26 cellular contexts compared by ENCODE assay signal in the genomic region with DNA sequence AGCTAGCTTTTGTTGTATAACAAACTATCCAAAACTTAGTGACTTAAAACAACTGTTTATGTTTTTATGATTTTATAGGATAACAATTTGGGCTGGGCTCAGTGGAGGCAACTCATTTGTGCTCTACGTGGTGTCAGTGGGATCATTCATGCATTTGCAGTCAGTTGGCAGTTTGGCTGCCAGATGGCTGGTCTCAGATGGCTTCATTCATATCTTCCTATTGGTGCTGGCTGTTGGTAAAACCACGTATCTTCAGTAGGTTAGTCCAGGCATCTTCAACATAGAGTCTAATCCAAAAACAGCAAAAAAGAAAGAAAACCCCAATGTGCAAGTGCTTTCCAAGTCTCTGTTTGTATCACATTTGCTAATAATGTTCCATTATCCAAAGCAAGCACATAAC. TPM values are rescaled to one million over a fixed set of nuclear protein-coding genes. Genes with fewer than 3 reads are reported as not detected.
DNase-seq lines count a peak whose midpoint lies in the region; ATAC-seq, FAIRE-seq and TF ChIP-seq lines count a peak whose summit lies in the region.
"Had no signal": no experiment of that assay in that cellular context is flagged by ENCODE, and none has a peak within 500 bp of the region (broad histone marks: within the 10 kb centered on the region; RNA-seq: fewer than 3 reads in every experiment).

No MANE protein-coding gene starts in this region.

- SMC1A ChIA-PET in GM12878 (lab: Charles Lee; ENCODE audit: uncharacterized antibody, unreplicated experiment) = interaction anchor here (0.7 to 1.2 kb wide), 3 partner anchors 13 to 129 kb away, joined by 3 read pairs; no protein-coding TSS in a partner anchor

- peak; percentile 43 for ATAC-seq in GM18868 (IDR thresholded peaks at IDR 0.05; ENCODE audit: unreplicated experiment)
- ATAC-seq in GM12878 = peak; percentile 37
- ATAC-seq in GM18517 (IDR thresholded peaks at IDR 0.05; ENCODE audit: unreplicated experiment) = no peak
- ATAC-seq: GM23338, K562, Panc1 had no signal

- POLR2A ChIA-PET in GM12878 (lab: Charles Lee) = interaction anchor here (1.5 kb wide), 1 partner anchor 116 kb away, joined by 3 read pairs; no protein-coding TSS in a partner anchor

- TF ChIP-seq POLR2A in GM12878 (IDR thresholded peaks at IDR 0.05; ENCODE audit: low read depth, low read length) = no peak

- no peaks in the 10 kb centered on the region for H3K27me3 ChIP-seq in GM12878 (replicated peaks in 1 of 2; ENCODE audit: control insufficient read depth in 2 of 2, insufficient read depth in 2 of 2, low read length in 1 of 2)
- H3K27me3 ChIP-seq: BE2C had no signal

- no peaks in the 10 kb centered on the region; the same call in none of the 2 replicates for H3K79me2 ChIP-seq in GM12878 (ENCODE audit: control insufficient read depth, insufficient read depth, low read length)

- H2AFZ ChIP-seq in GM12878 (ENCODE audit: control insufficient read depth, low read depth, low read length) = no peak overlapping the region
- H2AFZ ChIP-seq: GM23338 had no signal

- in situ Hi-C loops in GM12878 (cut with MboI) = no loop called here

- TF ChIP-seq EP300 in GM12878 (IDR thresholded peaks at IDR 0.05; ENCODE audit: borderline replicate concordance in 1 of 2, control insufficient read depth in 1 of 2, low read depth in 2 of 2, low read length in 2 of 2) = no peak

- H4K20me1 ChIP-seq in GM12878 (ENCODE audit: control insufficient read depth, insufficient read depth) = no peaks in the 10 kb centered on the region

- H3K4me3 ChIP-seq in GM12878 = no peak overlapping the region
- H3K4me3 ChIP-seq: GM23338, K562 had no signal

- 0 out of 2 replicates have a peak overlapping the region, but pooled peaks have one; percentile 43 for H3K27ac ChIP-seq in GM12878 (ENCODE audit: control insufficient read depth, insufficient read depth)
- H3K27ac ChIP-seq: HL-60, RWPE1 had no signal

- peaks cover 0 to 3% of the 10 kb centered on the region in 2 experiments; a peak in 2 of 4 replicates for H3K36me3 ChIP-seq in GM12878 (ENCODE audit: control insufficient read depth in 2 of 2, insufficient read depth in 2 of 2, low read length in 1 of 2)
- H3K36me3 ChIP-seq: BE2C had no signal

- CTCF ChIA-PET in GM12878 (lab: Yijun Ruan, JAX) = interaction anchor here (1.3 to 1.6 kb wide), 2 partner anchors 11 to 84 kb away, joined by 3 to 4 read pairs; no protein-coding TSS in a partner anchor

- no peak for TF ChIP-seq CTCF in GM12878 (IDR thresholded peaks at IDR 0.05 in 2 of 3, conservative IDR thresholded peaks at IDR 0.05 in 1 of 3; ENCODE audit: control insufficient read depth in 2 of 3, extremely low read depth in 1 of 3, insufficient read depth in 1 of 3, low read depth in 3 of 3, low read length in 3 of 3)

- H3K4me1 ChIP-seq in GM12878 (ENCODE audit: control insufficient read depth, insufficient read depth, low read length) = peaks cover 12% of the 10 kb centered on the region; the same call in 1 of the 2 replicates
- H3K4me1 ChIP-seq: BE2C had no signal

- FAIRE-seq in GM12878 (lab: Jason Lieb, UNC) = no peak
- FAIRE-seq: G401.6, K562 had no signal

- H3K4me2 ChIP-seq in GM12878 (ENCODE audit: control insufficient read depth, insufficient read depth) = no peak overlapping the region
- H3K4me2 ChIP-seq: GM23338 had no signal

- intact Hi-C loops in GM12878 (cut with micrococcal nuclease; ENCODE audit: unreplicated experiment) = no loop called here

- no peak for TF ChIP-seq RAD21 in GM12878 (IDR thresholded peaks at IDR 0.05; ENCODE audit: insufficient read depth, low read depth, low read length)

- H3K9ac ChIP-seq in GM12878 (ENCODE audit: control insufficient read depth, insufficient read depth, low read length) = no peak overlapping the region

- RAD21 ChIA-PET in GM12878 (lab: Charles Lee; ENCODE audit: unreplicated experiment) = interaction anchor here (0.6 to 2.9 kb wide), 6 partner anchors 9 to 138 kb away, joined by 3 to 9 read pairs (median 4); no protein-coding TSS in a partner anchor

- peaks cover 8% of the 10 kb centered on the region; the same call in 2 of the 3 replicates for H3K9me3 ChIP-seq in GM12878 (replicated peaks; ENCODE audit: control insufficient read depth, insufficient read depth, low read length)
- H3K9me3 ChIP-seq: BE2C had no signal

- BruUV-seq in GM12878 (replicated peaks; lab: Mats Ljungman, UMichigan) = no TSS peak

- 0% methylated on average over 2 of the region's 2 CpGs for WGBS in GM12878 (ENCODE audit: insufficient coverage, insufficient replicate concordance, low lambda C conversion rate, missing lambda C conversion rate)

- peak; percentile 61 for DNase-seq in NCI-H2171 treated with DMSO at 0.1 percent for 48 hours (lab: John Stamatoyannopoulos, UW)
- no peak for DNase-seq in NCI-H2171 (lab: John Stamatoyannopoulos, UW)
- DNase-seq in NCI-H1694 (lab: John Stamatoyannopoulos, UW) = peak; percentile 54
- DNase-seq in GM12878 (ENCODE audit: low read depth, low spot score) = no peak
- no peak for DNase-seq in SW480 (ENCODE audit: low spot score)
- no peak for DNase-seq in effector CD8-positive, alpha-beta T cell (lab: John Stamatoyannopoulos, UW)
- DNase-seq: 8988T; ACHN; BE2C; CD4-positive, CD25-positive, alpha-beta regulatory T cell; DMS53; HCEC 1CT; Kasumi-1; MV-4-11; NCI-H2081; NCI-H526; SHP77; T-helper 1 cell had no signal

TF ChIP-seq in GM12878, 131 proteins besides CTCF, POLR2A, EP300 and RAD21:
- TF ChIP-seq, protein P1, sequence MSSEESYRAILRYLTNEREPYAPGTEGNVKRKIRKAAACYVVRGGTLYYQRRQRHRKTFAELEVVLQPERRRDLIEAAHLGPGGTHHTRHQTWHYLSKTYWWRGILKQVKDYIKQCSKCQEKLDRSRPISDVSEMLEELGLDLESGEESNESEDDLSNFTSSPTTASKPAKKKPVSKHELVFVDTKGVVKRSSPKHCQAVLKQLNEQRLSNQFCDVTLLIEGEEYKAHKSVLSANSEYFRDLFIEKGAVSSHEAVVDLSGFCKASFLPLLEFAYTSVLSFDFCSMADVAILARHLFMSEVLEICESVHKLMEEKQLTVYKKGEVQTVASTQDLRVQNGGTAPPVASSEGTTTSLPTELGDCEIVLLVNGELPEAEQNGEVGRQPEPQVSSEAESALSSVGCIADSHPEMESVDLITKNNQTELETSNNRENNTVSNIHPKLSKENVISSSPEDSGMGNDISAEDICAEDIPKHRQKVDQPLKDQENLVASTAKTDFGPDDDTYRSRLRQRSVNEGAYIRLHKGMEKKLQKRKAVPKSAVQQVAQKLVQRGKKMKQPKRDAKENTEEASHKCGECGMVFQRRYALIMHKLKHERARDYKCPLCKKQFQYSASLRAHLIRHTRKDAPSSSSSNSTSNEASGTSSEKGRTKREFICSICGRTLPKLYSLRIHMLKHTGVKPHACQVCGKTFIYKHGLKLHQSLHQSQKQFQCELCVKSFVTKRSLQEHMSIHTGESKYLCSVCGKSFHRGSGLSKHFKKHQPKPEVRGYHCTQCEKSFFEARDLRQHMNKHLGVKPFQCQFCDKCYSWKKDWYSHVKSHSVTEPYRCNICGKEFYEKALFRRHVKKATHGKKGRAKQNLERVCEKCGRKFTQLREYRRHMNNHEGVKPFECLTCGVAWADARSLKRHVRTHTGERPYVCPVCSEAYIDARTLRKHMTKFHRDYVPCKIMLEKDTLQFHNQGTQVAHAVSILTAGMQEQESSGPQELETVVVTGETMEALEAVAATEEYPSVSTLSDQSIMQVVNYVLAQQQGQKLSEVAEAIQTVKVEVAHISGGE (CRISPR knock-in tag; IDR thresholded peaks at IDR 0.05) = no peak
- TF ChIP-seq JUNB (IDR thresholded peaks at IDR 0.05) (no peak), BCL11A (IDR thresholded peaks at IDR 0.05; ENCODE audit: low read depth, low read length) (no peak), MTA2 (IDR thresholded peaks at IDR 0.05; ENCODE audit: low read depth) (no peak), MYC (IDR thresholded peaks at IDR 0.05; ENCODE audit: insufficient read depth, insufficient read length, insufficient replicate concordance, low read length, severe bottlenecking) (no peak)

RNA-seq across cellular contexts. Expression of a gene that starts 51.7 kb away (rescaled TPM):
- 271 and 292 TPM in 2 replicates for total RNA-seq in GM12878 (2013; cell fraction: nucleolus; rRNA removed)
- 42.9 and 45.1 TPM in 2 replicates for total RNA-seq in GM12878 (2014; rRNA removed)
- total RNA-seq in GM12878 (2014; rRNA removed; fragmentation: Illumina TruSeq; extraction: Trizol) = 38.0 and 43.0 TPM in 2 replicates
- 32.3 and 33.8 TPM in 2 replicates for total RNA-seq in GM12878 (2021)
- polyA plus RNA-seq in GM12878 (2011; ENCODE audit: low read depth) = 14.7 TPM
- 59.8 and 70.1 TPM in 2 replicates for polyA plus RNA-seq in GM12878 (2011; rRNA removed)
- polyA plus RNA-seq in GM12878 (2011; cell fraction: cytosol; rRNA removed) = 41.9 and 45.6 TPM in 2 replicates
- polyA plus RNA-seq in GM12878 (2011; cell fraction: nucleus; rRNA removed) = 113 and 151 TPM in 2 replicates
- 17.9 and 22.3 TPM in 2 replicates for polyA plus RNA-seq in GM12878 (2012)
- polyA plus RNA-seq in GM12878 (2014; fragmentation: Illumina TruSeq; extraction: Trizol) = 34.6 and 36.9 TPM in 2 replicates
- 1 to 10 TPM; 6.2 to 7.1 TPM for polyA plus RNA-seq in GM12878 (2014; fragmentation: Nextera tagmentation; extraction: Ambion mirVana)
- polyA plus RNA-seq in GM12878 (2014; rRNA removed) = 28.0 and 32.8 TPM in 2 replicates
- 10 to 100 TPM; 17.8 to 18.9 TPM for polyA plus RNA-seq in GM12878 (2016; fragmentation: Nextera tagmentation; extraction: Ambion mirVana)
- 158 and 166 TPM in 2 replicates for polyA minus RNA-seq in GM12878 (2011; rRNA and poly(A)+ RNA removed)
- 30.1 and 36.8 TPM in 2 replicates for polyA minus RNA-seq in GM12878 (2011; cell fraction: cytosol; rRNA and poly(A)+ RNA removed)
- polyA minus RNA-seq in GM12878 (2011; cell fraction: nucleus; rRNA and poly(A)+ RNA removed) = 156 and 211 TPM in 2 replicates

Comparison
In these comparisons a context has a peak if more than half of its experiments do, and no peak if none do; other contexts are left out.
1. DNase-seq: peak in NCI-H2171 treated with DMSO at 0.1 percent for 48 hours (single experiment) and NCI-H1694 (single experiment); none in NCI-H2171 (single experiment), GM12878 (single experiment), SW480 (single experiment) and effector CD8-positive, alpha-beta T cell (single experiment).